ENCODE assay signal across 9 cellular contexts in genomic region chr11:118939948-118940598, GRCh38. TPM values are rescaled to one million over a fixed set of nuclear protein-coding genes. Genes with fewer than 3 reads are reported as not detected.
DNase-seq lines count a peak whose midpoint lies in the region; TF ChIP-seq lines count a peak whose summit lies in the region.
"Had no signal": no experiment of that assay in that cellular context is flagged by ENCODE, and none has a peak within 500 bp of the region (broad histone marks: within the 10 kb centered on the region; RNA-seq: fewer than 3 reads in every experiment).

No MANE protein-coding gene starts in this region.

- H3K36me3 ChIP-seq in A673 (ENCODE audit: insufficient read depth, low read length, poor library complexity, severe bottlenecking) = no peaks in the 10 kb centered on the region

- no peak overlapping the region for H3K4me3 ChIP-seq in A673 (ENCODE audit: low read depth, low read length, poor library complexity, severe bottlenecking)

- H3K27me3 ChIP-seq in A673 (replicated peaks; ENCODE audit: insufficient read depth, low read depth, low read length, poor library complexity) = no peaks in the 10 kb centered on the region

- BruUV-seq in A673 (replicated peaks; lab: Mats Ljungman, UMichigan) = no TSS peak

- H3K27ac ChIP-seq in A673 (ENCODE audit: low read depth, low read length, poor library complexity, severe bottlenecking) = no peak overlapping the region

- intact Hi-C loops in A673 (cut with micrococcal nuclease; ENCODE audit: unreplicated experiment) = no loop called here

- H3K4me1 ChIP-seq in A673 (ENCODE audit: insufficient read depth, low read length, poor library complexity, severe bottlenecking) = peaks cover 9% of the 10 kb centered on the region

- POLR2A ChIA-PET in A673 (lab: Charles Lee; ENCODE audit: low non-redundant PET) = no interaction called here

- no peak for TF ChIP-seq CTCF in A673 (conservative IDR thresholded peaks at IDR 0.05; ENCODE audit: low read depth, low read length)

- no peaks in the 10 kb centered on the region for H3K9me3 ChIP-seq in A673 (ENCODE audit: low read depth, low read length, poor library complexity, severe bottlenecking)

- CTCF ChIA-PET in A673 (lab: Charles Lee) = no interaction called here

- DNase-seq in A673 (ENCODE audit: low spot score) = peak; percentile 77
- peak; percentile 80 for DNase-seq in KG1 (lab: John Stamatoyannopoulos, UW)
- DNase-seq in activated T-cell treated with anti-CD3 and anti-CD28 coated beads, Interleukin-2, amount 50 U/mL, for 48 hours = peak; percentile 69 to 74
- peak; percentile 82 for DNase-seq in left kidney (ENCODE audit: low read depth, low spot score)
- DNase-seq in NCI-H748 (lab: John Stamatoyannopoulos, UW; ENCODE audit: unreplicated experiment) = no peak
- no peak for DNase-seq in DMS153 (lab: John Stamatoyannopoulos, UW)
- DNase-seq in OCI-M2 (lab: John Stamatoyannopoulos, UW; ENCODE audit: unreplicated experiment) = no peak
- DNase-seq in DMS 273 treated with DMSO at 0.1 percent for 48 hours (lab: John Stamatoyannopoulos, UW) = no peak
- DNase-seq: EL had no signal

RNA-seq across cellular contexts. Expression of gene BCL9L, which starts 14.3 kb away (rescaled TPM):
- 49.9 and 64.0 TPM in 2 replicates for total RNA-seq in A673 (2021)

RNA-seq across cellular contexts. Expression of gene UPK2, which starts 16.0 kb away (rescaled TPM):
- not detected in 2 replicates for total RNA-seq in A673 (2021)

RNA-seq across cellular contexts. Expression of gene FOXR1, which starts 31.5 kb away (rescaled TPM):
- total RNA-seq in A673 (2021) = not detected in 2 replicates

RNA-seq across cellular contexts. Expression of gene CXCR5, which starts 56.4 kb away (rescaled TPM):
- total RNA-seq in A673 (2021) = not detected in 2 replicates

RNA-seq across cellular contexts. Expression of gene CENATAC, which starts 57.9 kb away (rescaled TPM):
- total RNA-seq in A673 (2021) = 56.7 and 57.4 TPM in 2 replicates

Comparison
In these comparisons a context has a peak if more than half of its experiments do, and no peak if none do; other contexts are left out.
1. DNase-seq: peak in A673 (single experiment), KG1 (single experiment), activated T-cell treated with anti-CD3 and anti-CD28 coated beads, Interleukin-2, amount 50 U/mL, for 48 hours (2 of 2) and left kidney (single experiment); none in NCI-H748 (single experiment), DMS153 (single experiment), OCI-M2 (single experiment) and DMS 273 treated with DMSO at 0.1 percent for 48 hours (single experiment).